In genomic region chr14:81974543-81974942, GRCh38 we compare ENCODE assay signal across 20 cellular contexts.
"Had no signal": no experiment of that assay in that cellular context is flagged by ENCODE, and none has a peak within 500 bp of the region (broad histone marks: within the 10 kb centered on the region; RNA-seq: fewer than 3 reads in every experiment).

No MANE protein-coding gene starts in this region.

- H3K27me3 ChIP-seq: colonic mucosa, esophagus muscularis mucosa, foreskin keratinocyte, gastroesophageal sphincter, hepatocyte had no signal

- ATAC-seq: foreskin keratinocyte, gastroesophageal sphincter, left colon, left lobe of liver had no signal

- H3K27ac ChIP-seq: colonic mucosa, esophagus muscularis mucosa, foreskin keratinocyte, gastroesophageal sphincter, heart left ventricle, hepatocyte, left ventricle myocardium inferior had no signal

- H3K9me3 ChIP-seq: colonic mucosa had no signal

- H3K36me3 ChIP-seq: colonic mucosa, esophagus muscularis mucosa, gastroesophageal sphincter, heart left ventricle, left ventricle myocardium inferior had no signal

- H3K4me1 ChIP-seq: colonic mucosa, esophagus muscularis mucosa, foreskin keratinocyte, gastroesophageal sphincter, heart left ventricle, left ventricle myocardium inferior had no signal

- DNase-seq: colonic mucosa; cortex of kidney; effector CD8-positive, alpha-beta T cell; foreskin keratinocyte; heart left ventricle; hypothalamus; immature natural killer cell; islet precursor cell; kidney; kidney glomerular epithelial cell; left colon; left ventricle myocardium inferior; mammary epithelial cell; mesendoderm; midbrain had no signal

- H3K4me3 ChIP-seq: colonic mucosa, esophagus muscularis mucosa, gastroesophageal sphincter, heart left ventricle, hepatocyte, left ventricle myocardium inferior, lung had no signal
